In the genomic region with DNA sequence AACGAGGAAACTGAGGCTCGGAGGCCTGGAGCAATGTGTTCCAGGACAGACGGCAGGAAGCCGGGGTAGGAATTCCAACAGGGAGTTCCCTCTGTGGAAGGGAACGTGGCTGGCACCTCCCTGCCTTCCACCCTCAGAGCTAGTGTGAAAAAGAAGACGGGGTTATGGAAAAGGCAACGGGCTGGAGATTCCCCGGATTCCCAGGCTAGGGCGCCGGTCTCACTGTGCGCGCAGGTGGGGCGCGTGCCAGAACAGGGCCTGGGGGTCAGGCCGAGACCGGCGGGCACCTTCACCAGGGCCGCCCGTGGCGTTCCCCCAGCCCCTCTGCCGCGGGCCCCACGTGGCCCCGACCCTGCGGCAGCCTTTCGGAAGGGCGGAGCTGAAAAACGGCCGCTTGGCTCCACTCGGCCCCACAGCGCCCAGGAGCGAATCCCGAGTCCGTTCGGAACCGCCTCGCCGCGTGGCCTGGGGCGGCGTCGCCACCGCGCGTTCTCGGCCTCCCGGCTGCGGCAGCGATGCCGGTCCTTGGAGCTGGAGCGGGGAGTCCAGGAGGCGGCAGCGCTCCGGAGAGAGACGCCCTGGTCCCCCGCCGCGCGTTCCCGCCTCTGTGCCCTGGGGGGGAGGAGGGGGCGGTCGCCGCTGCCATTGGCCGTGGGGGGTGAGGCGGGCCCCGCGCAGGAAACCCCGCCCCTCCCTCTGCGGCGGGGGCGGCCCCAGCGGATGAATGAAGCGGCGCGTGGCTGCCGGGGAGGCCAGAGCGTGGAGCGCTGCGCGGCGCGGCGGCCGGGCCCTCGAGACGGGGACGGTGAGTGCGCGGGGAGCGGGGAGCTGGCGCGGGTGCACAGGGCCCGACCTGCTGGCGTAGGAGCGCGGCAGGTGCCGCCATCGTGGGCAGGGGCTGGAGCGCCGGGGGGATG, we compare ENCODE assay signal across 1 cellular context.
TF ChIP-seq lines count a peak whose summit lies in the region.

A gene with protein sequence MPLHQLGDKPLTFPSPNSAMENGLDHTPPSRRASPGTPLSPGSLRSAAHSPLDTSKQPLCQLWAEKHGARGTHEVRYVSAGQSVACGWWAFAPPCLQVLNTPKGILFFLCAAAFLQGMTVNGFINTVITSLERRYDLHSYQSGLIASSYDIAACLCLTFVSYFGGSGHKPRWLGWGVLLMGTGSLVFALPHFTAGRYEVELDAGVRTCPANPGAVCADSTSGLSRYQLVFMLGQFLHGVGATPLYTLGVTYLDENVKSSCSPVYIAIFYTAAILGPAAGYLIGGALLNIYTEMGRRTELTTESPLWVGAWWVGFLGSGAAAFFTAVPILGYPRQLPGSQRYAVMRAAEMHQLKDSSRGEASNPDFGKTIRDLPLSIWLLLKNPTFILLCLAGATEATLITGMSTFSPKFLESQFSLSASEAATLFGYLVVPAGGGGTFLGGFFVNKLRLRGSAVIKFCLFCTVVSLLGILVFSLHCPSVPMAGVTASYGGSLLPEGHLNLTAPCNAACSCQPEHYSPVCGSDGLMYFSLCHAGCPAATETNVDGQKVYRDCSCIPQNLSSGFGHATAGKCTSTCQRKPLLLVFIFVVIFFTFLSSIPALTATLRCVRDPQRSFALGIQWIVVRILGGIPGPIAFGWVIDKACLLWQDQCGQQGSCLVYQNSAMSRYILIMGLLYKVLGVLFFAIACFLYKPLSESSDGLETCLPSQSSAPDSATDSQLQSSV (plus strand): TSS at position 755 of the 917 bp plus-strand sequence. CDS start 13,952 bp downstream, outside the sequence.

TF ChIP-seq in HEK293, 187 proteins besides CTCF, POLR2A, EP300 and RAD21 (continued from another document and continues in another):
- TF ChIP-seq ZSCAN5A (tag by site-specific recombination; IDR thresholded peaks at IDR 0.05) = 0 out of 2 replicates have a peak, but pooled peaks have one; percentile 41
- no peak for TF ChIP-seq ZNF366 (tag by site-specific recombination; conservative IDR thresholded peaks at IDR 0.05)
- TF ChIP-seq ZBTB11 (tag by site-specific recombination; conservative IDR thresholded peaks at IDR 0.05; ENCODE audit: low read depth) = 0 out of 2 replicates have a peak, but pooled peaks have one; percentile 0
- TF ChIP-seq SALL2 (tag by site-specific recombination; IDR thresholded peaks at IDR 0.05; ENCODE audit: borderline replicate concordance) = no peak
- TF ChIP-seq ZNF311 (tag by site-specific recombination; IDR thresholded peaks at IDR 0.05; ENCODE audit: borderline replicate concordance) = no peak
- peak; percentile 84 for TF ChIP-seq ZFP69B (tag by site-specific recombination; IDR thresholded peaks at IDR 0.05)
- TF ChIP-seq ZFP41 (tag by site-specific recombination; IDR thresholded peaks at IDR 0.05; ENCODE audit: borderline replicate concordance) = no peak
- peak; percentile 88 for TF ChIP-seq SP3 (tag by site-specific recombination; IDR thresholded peaks at IDR 0.05)
- TF ChIP-seq ZNF600 (tag by site-specific recombination; IDR thresholded peaks at IDR 0.05) = peak; percentile 72
- no peak for TF ChIP-seq OVOL3 (tag by site-specific recombination; IDR thresholded peaks at IDR 0.05)
- TF ChIP-seq ZNF561 (tag by site-specific recombination; IDR thresholded peaks at IDR 0.05; ENCODE audit: borderline replicate concordance) = peak; percentile 94
- no peak for TF ChIP-seq ZFP37 (tag by site-specific recombination; IDR thresholded peaks at IDR 0.05)
- peak; percentile 80 for TF ChIP-seq SP2 (tag by site-specific recombination; IDR thresholded peaks at IDR 0.05)
- no peak for TF ChIP-seq ZNF350 (tag by site-specific recombination; IDR thresholded peaks at IDR 0.05)
- peak; percentile 51; the same call in 1 of the 2 replicates for TF ChIP-seq ZNF629 (tag by site-specific recombination; IDR thresholded peaks at IDR 0.05)
- no peak for TF ChIP-seq SETDB1 (IDR thresholded peaks at IDR 0.05; ENCODE audit: insufficient read length, low read length)
- TF ChIP-seq ZNF423 (tag by site-specific recombination; IDR thresholded peaks at IDR 0.05) = peak; percentile 73
- TF ChIP-seq, protein P1, sequence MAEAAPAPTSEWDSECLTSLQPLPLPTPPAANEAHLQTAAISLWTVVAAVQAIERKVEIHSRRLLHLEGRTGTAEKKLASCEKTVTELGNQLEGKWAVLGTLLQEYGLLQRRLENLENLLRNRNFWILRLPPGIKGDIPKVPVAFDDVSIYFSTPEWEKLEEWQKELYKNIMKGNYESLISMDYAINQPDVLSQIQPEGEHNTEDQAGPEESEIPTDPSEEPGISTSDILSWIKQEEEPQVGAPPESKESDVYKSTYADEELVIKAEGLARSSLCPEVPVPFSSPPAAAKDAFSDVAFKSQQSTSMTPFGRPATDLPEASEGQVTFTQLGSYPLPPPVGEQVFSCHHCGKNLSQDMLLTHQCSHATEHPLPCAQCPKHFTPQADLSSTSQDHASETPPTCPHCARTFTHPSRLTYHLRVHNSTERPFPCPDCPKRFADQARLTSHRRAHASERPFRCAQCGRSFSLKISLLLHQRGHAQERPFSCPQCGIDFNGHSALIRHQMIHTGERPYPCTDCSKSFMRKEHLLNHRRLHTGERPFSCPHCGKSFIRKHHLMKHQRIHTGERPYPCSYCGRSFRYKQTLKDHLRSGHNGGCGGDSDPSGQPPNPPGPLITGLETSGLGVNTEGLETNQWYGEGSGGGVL (tag by site-specific recombination; IDR thresholded peaks at IDR 0.05) = peak; percentile 93
- TF ChIP-seq ZNF10 (tag by site-specific recombination; IDR thresholded peaks at IDR 0.05) = peak; percentile 47; the same call in 1 of the 2 replicates
- TF ChIP-seq, protein P2, sequence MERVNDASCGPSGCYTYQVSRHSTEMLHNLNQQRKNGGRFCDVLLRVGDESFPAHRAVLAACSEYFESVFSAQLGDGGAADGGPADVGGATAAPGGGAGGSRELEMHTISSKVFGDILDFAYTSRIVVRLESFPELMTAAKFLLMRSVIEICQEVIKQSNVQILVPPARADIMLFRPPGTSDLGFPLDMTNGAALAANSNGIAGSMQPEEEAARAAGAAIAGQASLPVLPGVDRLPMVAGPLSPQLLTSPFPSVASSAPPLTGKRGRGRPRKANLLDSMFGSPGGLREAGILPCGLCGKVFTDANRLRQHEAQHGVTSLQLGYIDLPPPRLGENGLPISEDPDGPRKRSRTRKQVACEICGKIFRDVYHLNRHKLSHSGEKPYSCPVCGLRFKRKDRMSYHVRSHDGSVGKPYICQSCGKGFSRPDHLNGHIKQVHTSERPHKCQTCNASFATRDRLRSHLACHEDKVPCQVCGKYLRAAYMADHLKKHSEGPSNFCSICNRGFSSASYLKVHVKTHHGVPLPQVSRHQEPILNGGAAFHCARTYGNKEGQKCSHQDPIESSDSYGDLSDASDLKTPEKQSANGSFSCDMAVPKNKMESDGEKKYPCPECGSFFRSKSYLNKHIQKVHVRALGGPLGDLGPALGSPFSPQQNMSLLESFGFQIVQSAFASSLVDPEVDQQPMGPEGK (tag by site-specific recombination; IDR thresholded peaks at IDR 0.05) = peak; percentile 67; the same call in 1 of the 2 replicates
- TF ChIP-seq KLF9 (tag by site-specific recombination; IDR thresholded peaks at IDR 0.05; ENCODE audit: low read depth) = peak; percentile 67
- no peak for TF ChIP-seq ZNF473 (tag by site-specific recombination; IDR thresholded peaks at IDR 0.05)
- no peak for TF ChIP-seq ZNF221 (tag by site-specific recombination; IDR thresholded peaks at IDR 0.05; ENCODE audit: borderline replicate concordance)
- TF ChIP-seq GLIS1 (tag by site-specific recombination; IDR thresholded peaks at IDR 0.05) = peak; percentile 98
- no peak for TF ChIP-seq ZNF704 (tag by site-specific recombination; IDR thresholded peaks at IDR 0.05)
- TF ChIP-seq, protein P3, sequence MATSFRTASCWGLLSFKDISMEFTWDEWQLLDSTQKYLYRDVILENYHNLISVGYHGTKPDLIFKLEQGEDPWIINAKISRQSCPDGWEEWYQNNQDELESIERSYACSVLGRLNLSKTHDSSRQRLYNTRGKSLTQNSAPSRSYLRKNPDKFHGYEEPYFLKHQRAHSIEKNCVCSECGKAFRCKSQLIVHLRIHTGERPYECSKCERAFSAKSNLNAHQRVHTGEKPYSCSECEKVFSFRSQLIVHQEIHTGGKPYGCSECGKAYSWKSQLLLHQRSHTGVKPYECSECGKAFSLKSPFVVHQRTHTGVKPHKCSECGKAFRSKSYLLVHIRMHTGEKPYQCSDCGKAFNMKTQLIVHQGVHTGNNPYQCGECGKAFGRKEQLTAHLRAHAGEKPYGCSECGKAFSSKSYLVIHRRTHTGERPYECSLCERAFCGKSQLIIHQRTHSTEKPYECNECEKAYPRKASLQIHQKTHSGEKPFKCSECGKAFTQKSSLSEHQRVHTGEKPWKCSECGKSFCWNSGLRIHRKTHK (tag by site-specific recombination; IDR thresholded peaks at IDR 0.05) = no peak
- TF ChIP-seq ZBTB26 (tag by site-specific recombination; optimal IDR thresholded peaks at IDR 0.05) = peak; percentile 93
- TF ChIP-seq ZNF121 (tag by site-specific recombination; IDR thresholded peaks at IDR 0.05) = 0 out of 2 replicates have a peak, but pooled peaks have one; percentile 21
- TF ChIP-seq REPIN1 (tag by site-specific recombination; IDR thresholded peaks at IDR 0.05; ENCODE audit: low read depth) = no peak
- TF ChIP-seq, protein P4, sequence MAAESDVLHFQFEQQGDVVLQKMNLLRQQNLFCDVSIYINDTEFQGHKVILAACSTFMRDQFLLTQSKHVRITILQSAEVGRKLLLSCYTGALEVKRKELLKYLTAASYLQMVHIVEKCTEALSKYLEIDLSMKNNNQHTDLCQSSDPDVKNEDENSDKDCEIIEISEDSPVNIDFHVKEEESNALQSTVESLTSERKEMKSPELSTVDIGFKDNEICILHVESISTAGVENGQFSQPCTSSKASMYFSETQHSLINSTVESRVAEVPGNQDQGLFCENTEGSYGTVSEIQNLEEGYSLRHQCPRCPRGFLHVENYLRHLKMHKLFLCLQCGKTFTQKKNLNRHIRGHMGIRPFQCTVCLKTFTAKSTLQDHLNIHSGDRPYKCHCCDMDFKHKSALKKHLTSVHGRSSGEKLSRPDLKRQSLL (tag by site-specific recombination; IDR thresholded peaks at IDR 0.05) = peak; percentile 72
- peak; percentile 88 for TF ChIP-seq ZFHX2 (tag by site-specific recombination; conservative IDR thresholded peaks at IDR 0.05)
- no peak; the same call in 1 of the 2 replicates for TF ChIP-seq ZBTB7A (tag by site-specific recombination; IDR thresholded peaks at IDR 0.05; ENCODE audit: low read depth)
- no peak for TF ChIP-seq ZNF274 (IDR thresholded peaks at IDR 0.05; ENCODE audit: low read length)
- TF ChIP-seq ZNF274 (tag by site-specific recombination; IDR thresholded peaks at IDR 0.05; ENCODE audit: borderline replicate concordance) = no peak
- no peak for TF ChIP-seq ZNF175 (tag by site-specific recombination; IDR thresholded peaks at IDR 0.05)
- no peak for TF ChIP-seq ZNF701 (tag by site-specific recombination; IDR thresholded peaks at IDR 0.05)
- TF ChIP-seq GLIS2 (tag by site-specific recombination; IDR thresholded peaks at IDR 0.05) = peak; percentile 94
- TF ChIP-seq SCRT2 (tag by site-specific recombination; IDR thresholded peaks at IDR 0.05) = 0 out of 2 replicates have a peak, but pooled peaks have one; percentile 12
- TF ChIP-seq ZNF23 (tag by site-specific recombination; IDR thresholded peaks at IDR 0.05; ENCODE audit: borderline replicate concordance) = no peak
- TF ChIP-seq SCRT1 (tag by site-specific recombination; IDR thresholded peaks at IDR 0.05; ENCODE audit: borderline replicate concordance) = no peak
- 0 out of 2 replicates have a peak, but pooled peaks have one; percentile 26 for TF ChIP-seq ZNF843 (tag by site-specific recombination; IDR thresholded peaks at IDR 0.05)
- no peak for TF ChIP-seq ZNF132 (tag by site-specific recombination; IDR thresholded peaks at IDR 0.05; ENCODE audit: borderline replicate concordance)
- no peak for TF ChIP-seq HOXA7 (CRISPR knock-in tag; IDR thresholded peaks at IDR 0.05; ENCODE audit: borderline replicate concordance)
